In the genomic region with DNA sequence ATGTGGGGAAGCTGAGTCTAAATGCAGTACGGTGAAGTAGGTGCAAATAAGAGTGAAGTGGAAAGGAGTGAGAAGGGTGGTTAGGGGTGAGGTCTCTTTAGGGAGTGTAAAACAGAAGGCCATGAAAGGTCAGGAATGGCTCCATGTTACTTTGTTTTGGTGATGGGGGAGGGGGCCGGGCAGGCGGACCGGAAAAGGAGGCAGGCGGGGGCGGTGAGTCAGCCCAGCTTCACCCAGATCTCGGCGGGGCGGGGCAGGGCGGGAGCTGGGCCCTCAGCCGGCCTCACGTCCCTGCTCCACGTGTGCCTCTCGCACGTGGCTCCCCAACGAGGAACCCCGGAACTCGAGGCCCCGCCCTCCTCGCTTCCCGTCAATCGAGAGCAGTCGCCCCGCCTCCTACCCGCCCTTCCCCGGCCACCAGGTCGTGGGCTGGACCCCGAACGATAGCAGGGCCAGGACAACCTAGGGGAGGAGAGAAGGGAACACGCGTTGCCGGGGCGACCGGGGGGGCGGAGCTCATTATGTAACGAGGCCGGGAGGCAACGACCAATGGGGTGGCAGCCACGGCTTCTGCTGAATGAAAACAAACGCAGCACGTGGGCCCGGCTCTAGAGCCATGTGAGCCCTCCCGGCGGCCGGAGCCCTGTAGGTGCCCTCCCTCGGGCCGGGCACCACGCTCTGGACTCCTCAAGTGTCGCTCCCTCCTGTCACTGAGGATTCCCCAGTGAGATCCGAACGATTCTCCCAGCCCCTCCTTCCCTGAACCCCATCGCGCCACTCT, we compare ENCODE assay signal across 8 cellular contexts. TPM values are rescaled to one million over a fixed set of nuclear protein-coding genes. Genes with fewer than 3 reads are reported as not detected.
A peak's percentile ranks its signal among the peaks of the same experiment; 100 is the strongest.
DNase-seq lines count a peak whose midpoint lies in the region; ATAC-seq and TF ChIP-seq lines count a peak whose summit lies in the region.

No MANE protein-coding gene starts in this region.

- H3K9me3 ChIP-seq in ascending aorta (no peaks in the 10 kb centered on the region), right cardiac atrium (ENCODE audit: control insufficient read depth, low read length) (no peaks in the 10 kb centered on the region), uterus (no peaks in the 10 kb centered on the region)

- DNase-seq in GM13977 (ENCODE audit: low spot score) = peak; percentile 92
- peak; percentile 75 for DNase-seq in NCI-H187 treated with DMSO at 0.1 percent for 48 hours (lab: John Stamatoyannopoulos, UW)
- peak; percentile 100 for DNase-seq in T-helper 22 cell (ENCODE audit: low read depth)
- peak; percentile 99 to 100 for DNase-seq in ascending aorta (ENCODE audit: low spot score in 2 of 2)
- DNase-seq in right cardiac atrium = peak; percentile 100
- peak; percentile 97 for DNase-seq in putamen (ENCODE audit: low spot score)
- DNase-seq in uterus = peak; percentile 100

- in situ Hi-C loops in GM13977 (cut with MboI; ENCODE audit: low pct_unique_long_range_greater_than_20kb, low sequenced_read_pairs, unreplicated experiment) = no loop called here

- H3K4me3 ChIP-seq in ascending aorta (peak overlapping the region; percentile 89 to 94), right cardiac atrium (ENCODE audit: low read length) (peak overlapping the region; percentile 81), uterus (peak overlapping the region; percentile 59 to 73)

- TF ChIP-seq CTCF in GM13977 (IDR thresholded peaks at IDR 0.05; ENCODE audit: extremely low read depth, insufficient read depth, missing control alignments) (no peak), ascending aorta (IDR thresholded peaks at IDR 0.05) (no peak), uterus (IDR thresholded peaks at IDR 0.05) (peak in 1 of 4 experiments; percentile 8)

- peaks cover 28 to 34% of the 10 kb centered on the region in 2 donors for H3K36me3 ChIP-seq in ascending aorta
- no peaks in the 10 kb centered on the region for H3K36me3 ChIP-seq in uterus

- peak; percentile 90 to 95 for TF ChIP-seq POLR2A in uterus (IDR thresholded peaks at IDR 0.05)

- intact Hi-C loops in ascending aorta (cut with DNase I) = loop anchor here (1.0 to 2.0 kb wide), 3 partner anchors 28 to 146 kb away; a partner anchor contains a TSS
- intact Hi-C loops in right cardiac atrium (cut with DNase I) = loop anchor here in 1 of 4 donors (1.0 to 5.0 kb wide), 2 partner anchors 9 to 37 kb away; a partner anchor contains a TSS
- intact Hi-C loops in uterus (cut with DNase I; ENCODE audit: low total_unique reads) = no loop called here

- WGBS in right cardiac atrium = under 1% methylated on average over 53 of the region's 53 CpGs

- H3K27me3 ChIP-seq in ascending aorta (no peaks in the 10 kb centered on the region), right cardiac atrium (ENCODE audit: control insufficient read depth, insufficient read depth) (no peaks in the 10 kb centered on the region), uterus (no peaks in the 10 kb centered on the region)

- H3K4me1 ChIP-seq in ascending aorta = peaks cover 35 to 70% of the 10 kb centered on the region in 2 donors
- peaks cover 44% of the 10 kb centered on the region for H3K4me1 ChIP-seq in right cardiac atrium (ENCODE audit: control insufficient read depth, insufficient read depth, low read length)
- H3K4me1 ChIP-seq in uterus = peaks cover 42 to 45% of the 10 kb centered on the region in 2 donors

- H3K27ac ChIP-seq in ascending aorta (peak overlapping the region; percentile 91 to 99), right cardiac atrium (ENCODE audit: low read length) (peak overlapping the region; percentile 100), uterus (peak overlapping the region; percentile 90 to 99)

- ATAC-seq in HG02938 (IDR thresholded peaks at IDR 0.05; ENCODE audit: unreplicated experiment) = peak; percentile 48
- peak; percentile 87 to 89 for ATAC-seq in right cardiac atrium

RNA-seq across cellular contexts. Expression of a gene that starts 1.4 kb away (rescaled TPM):
- total RNA-seq in ascending aorta (0.43 TPM), right cardiac atrium (10 to 100 TPM; 10.2 to 25.1 (median 18.8) TPM), uterus (10 to 100 TPM in 1 of 4 donors, 1 to 10 TPM in 3; 2.0 to 92.1 (median 4.7) TPM)
- 12.3 TPM for polyA plus RNA-seq in right cardiac atrium

RNA-seq across cellular contexts. Expression of a gene that starts 22.7 kb away (rescaled TPM):
- 82.5 TPM for total RNA-seq in ascending aorta
- 10 to 100 TPM; 53.6 to 57.3 (median 55.2) TPM for total RNA-seq in right cardiac atrium
- polyA plus RNA-seq in right cardiac atrium = 44.8 TPM
- 100 to 1,000 TPM in 1 of 4 donors, 10 to 100 TPM in 3; 51.0 to 151 (median 77.6) TPM for total RNA-seq in uterus

RNA-seq across cellular contexts. Expression of a gene that starts 36.3 kb away (rescaled TPM):
- total RNA-seq in ascending aorta (35.4 TPM), right cardiac atrium (10 to 100 TPM; 80.6 to 99.5 (median 95.9) TPM), uterus (100 to 1,000 TPM in 1 of 4 donors, 10 to 100 TPM in 3; 19.7 to 124 (median 63.1) TPM)
- polyA plus RNA-seq in right cardiac atrium = 73.3 TPM

RNA-seq across cellular contexts. Expression of a gene that starts 41.3 kb away (rescaled TPM):
- total RNA-seq in ascending aorta (48.9 TPM), right cardiac atrium (10 to 100 TPM; 50.2 to 56.7 (median 50.7) TPM), uterus (100 to 1,000 TPM in 2 of 4 donors, 10 to 100 TPM in 2; 33.2 to 166 (median 91.3) TPM)
- polyA plus RNA-seq in right cardiac atrium = 23.4 TPM

RNA-seq across cellular contexts. Expression of a gene that starts 44.8 kb away (rescaled TPM):
- total RNA-seq in ascending aorta (176 TPM), right cardiac atrium (10 to 100 TPM; 54.3 to 60.5 (median 54.7) TPM), uterus (100 to 1,000 TPM in 1 of 4 donors, 10 to 100 TPM in 3; 17.6 to 111 (median 44.7) TPM)
- polyA plus RNA-seq in right cardiac atrium = 45.1 TPM

Comparison
In these comparisons a context has a peak if more than half of its experiments do, and no peak if none do; other contexts are left out.
1. Peak in every context shown above with its lines: DNase-seq, ATAC-seq, H3K4me3 ChIP-seq and H3K27ac ChIP-seq.